Comparison of ENCODE assay signal across 16 cellular contexts in the genomic region with DNA sequence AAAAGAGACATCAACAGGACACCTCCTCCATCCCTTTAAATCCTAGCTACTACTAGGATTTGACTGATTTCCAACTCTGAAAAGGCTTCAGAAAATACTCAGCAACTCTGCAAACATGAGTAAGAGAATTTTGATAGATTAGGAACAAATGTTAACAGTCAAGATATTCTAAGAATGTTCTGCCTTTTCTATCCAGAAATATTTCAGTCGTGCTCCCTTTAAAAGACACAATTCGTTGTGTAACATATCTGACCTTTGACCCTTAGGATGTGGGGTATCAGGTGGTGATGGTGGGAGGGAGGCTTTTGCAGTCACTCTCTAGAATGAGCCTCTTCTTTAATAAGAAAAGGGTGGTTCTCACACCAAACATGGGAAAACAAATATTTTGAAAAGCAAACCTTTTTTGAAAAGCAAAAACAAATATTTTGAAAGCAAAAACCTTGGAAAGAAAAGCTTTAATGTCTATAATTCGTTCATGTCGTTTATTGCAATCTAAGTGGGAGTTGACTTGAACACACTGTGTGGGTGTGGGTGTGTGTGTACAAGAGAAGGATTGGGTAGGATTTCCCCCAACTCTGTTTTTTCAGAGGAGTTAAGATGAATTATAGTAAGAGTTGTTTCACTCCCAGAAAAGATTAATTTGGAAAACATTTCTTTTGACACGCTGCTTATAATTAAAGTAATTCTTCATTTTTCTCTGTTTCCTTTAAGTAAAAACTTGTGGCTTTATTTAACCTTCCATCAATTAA.
"Had no signal": no experiment of that assay in that cellular context is flagged by ENCODE, and none has a peak within 500 bp of the region (broad histone marks: within the 10 kb centered on the region; RNA-seq: fewer than 3 reads in every experiment).

No MANE protein-coding gene starts in this region.

- H3K9me3 ChIP-seq: right atrium auricular region, spleen had no signal

- H3K27me3 Mint-ChIP-seq: activated CD4-positive, alpha-beta memory T cell treated with anti-CD3 and anti-CD28 coated beads for 36 hours; activated naive CD8-positive, alpha-beta T cell treated with anti-CD3 and anti-CD28 coated beads, Interleukin-2, amount 10 ng/mL, durations not matched to agents 7 days and 5 days; stimulated activated naive B cell treated with anti-CD40 and anti-IgM and Interleukin-4, amounts not matched to agents 10 μg/mL and 1 μg/mL and 100 μg/mL, for 72 hours had no signal

- H3K9me3 Mint-ChIP-seq: activated CD4-positive, alpha-beta memory T cell treated with anti-CD3 and anti-CD28 coated beads for 36 hours; activated naive CD8-positive, alpha-beta T cell treated with anti-CD3 and anti-CD28 coated beads, Interleukin-2, amount 10 ng/mL, durations not matched to agents 7 days and 5 days; neural progenitor cell; stimulated activated naive B cell treated with anti-CD40 and anti-IgM and Interleukin-4, amounts not matched to agents 10 μg/mL and 1 μg/mL and 100 μg/mL, for 72 hours had no signal

- H3K27ac ChIP-seq: neural progenitor cell, parathyroid adenoma, right atrium auricular region, spleen, VCaP had no signal

- H3K27ac Mint-ChIP-seq: activated CD4-positive, alpha-beta memory T cell treated with anti-CD3 and anti-CD28 coated beads for 36 hours; activated naive CD8-positive, alpha-beta T cell treated with anti-CD3 and anti-CD28 coated beads, Interleukin-2, amount 10 ng/mL, durations not matched to agents 7 days and 5 days; neural progenitor cell; stimulated activated naive B cell treated with anti-CD40 and anti-IgM and Interleukin-4, amounts not matched to agents 10 μg/mL and 1 μg/mL and 100 μg/mL, for 72 hours had no signal

- ATAC-seq: stimulated activated naive B cell treated with anti-CD40 and anti-IgM and Interleukin-4, amounts not matched to agents 10 μg/mL and 1 μg/mL and 100 μg/mL, for 72 hours had no signal

- H3K4me1 ChIP-seq: parathyroid adenoma, right atrium auricular region had no signal

- H3K4me3 Mint-ChIP-seq: activated CD4-positive, alpha-beta memory T cell treated with anti-CD3 and anti-CD28 coated beads for 36 hours; activated naive CD8-positive, alpha-beta T cell treated with anti-CD3 and anti-CD28 coated beads, Interleukin-2, amount 10 ng/mL, durations not matched to agents 7 days and 5 days; neural progenitor cell; stimulated activated naive B cell treated with anti-CD40 and anti-IgM and Interleukin-4, amounts not matched to agents 10 μg/mL and 1 μg/mL and 100 μg/mL, for 72 hours had no signal

- H3K4me3 ChIP-seq: neural progenitor cell, right atrium auricular region, spleen had no signal

- H3K36me3 Mint-ChIP-seq: activated CD4-positive, alpha-beta memory T cell treated with anti-CD3 and anti-CD28 coated beads for 36 hours; activated naive CD8-positive, alpha-beta T cell treated with anti-CD3 and anti-CD28 coated beads, Interleukin-2, amount 10 ng/mL, durations not matched to agents 7 days and 5 days; neural progenitor cell; stimulated activated naive B cell treated with anti-CD40 and anti-IgM and Interleukin-4, amounts not matched to agents 10 μg/mL and 1 μg/mL and 100 μg/mL, for 72 hours had no signal

- DNase-seq: activated CD4-positive, alpha-beta memory T cell treated with anti-CD3 and anti-CD28 coated beads for 36 hours; activated gamma-delta T cell; activated naive CD8-positive, alpha-beta T cell treated with anti-CD3 and anti-CD28 coated beads, Interleukin-2, amount 10 ng/mL, durations not matched to agents 7 days and 5 days; activated T-cell treated with anti-CD3 and anti-CD28 coated beads, Interleukin-2, amount 50 U/mL, for 48 hours; hypothalamus; spleen; stimulated activated CD4-positive, alpha-beta T cell treated with anti-CD3 and anti-CD28 coated beads, Interleukin-1b, Interleukin-23, amount 100 ng/mL, for 48 hours; stimulated activated naive B cell treated with anti-CD40 and anti-IgM and Interleukin-4, amounts not matched to agents 10 μg/mL and 1 μg/mL and 100 μg/mL, for 72 hours; T-helper 9 cell; trophoblast cell had no signal

- H3K4me1 Mint-ChIP-seq: activated naive CD8-positive, alpha-beta T cell treated with anti-CD3 and anti-CD28 coated beads, Interleukin-2, amount 10 ng/mL, durations not matched to agents 7 days and 5 days; stimulated activated naive B cell treated with anti-CD40 and anti-IgM and Interleukin-4, amounts not matched to agents 10 μg/mL and 1 μg/mL and 100 μg/mL, for 72 hours had no signal

- FAIRE-seq: astrocyte, colon had no signal

- H3K4me2 ChIP-seq: neural progenitor cell had no signal
